ENCODE assay signal across 15 cellular contexts in genomic region chr17:58002154-58002553, GRCh38. TPM values are rescaled to one million over a fixed set of nuclear protein-coding genes. Genes with fewer than 3 reads are reported as not detected.
DNase-seq lines count a peak whose midpoint lies in the region; ATAC-seq, FAIRE-seq and TF ChIP-seq lines count a peak whose summit lies in the region.
"Had no signal": no experiment of that assay in that cellular context is flagged by ENCODE, and none has a peak within 500 bp of the region (broad histone marks: within the 10 kb centered on the region; RNA-seq: fewer than 3 reads in every experiment).

No MANE protein-coding gene starts in this region.

- H3K27ac Mint-ChIP-seq in activated naive CD4-positive, alpha-beta T cell treated with anti-CD3 and anti-CD28 coated beads, Interleukin-2, amount 50 U/mL, for 24 hours = peak overlapping the region; percentile 89
- H3K27ac Mint-ChIP-seq in stimulated activated effector memory CD8-positive, alpha-beta T cell treated with anti-CD3 and anti-CD28 coated beads, Interleukin-12 subunit alpha, Interleukin-12 subunit beta, amount 100 ng/mL, for 72 hours = peak overlapping the region; percentile 74

- H3K27ac ChIP-seq in OCI-LY1 (ENCODE audit: low read depth, low read length, poor library complexity, severe bottlenecking) (peak overlapping the region; percentile 15), K562 (ENCODE audit: extremely low read depth, low read depth, low read length) (no peak overlapping the region), kidney (ENCODE audit: low read depth in 2 of 2, low read length in 2 of 2) (no peak overlapping the region)
- H3K27ac ChIP-seq: dorsolateral prefrontal cortex, tibial nerve had no signal

- peaks cover 97% of the 10 kb centered on the region for H3K36me3 ChIP-seq in OCI-LY1 (ENCODE audit: insufficient read depth, low read length)
- peaks cover 92% of the 10 kb centered on the region for H3K36me3 ChIP-seq in K562 (ENCODE audit: control insufficient read depth, insufficient read depth, low read length)
- peaks cover 34 to 43% of the 10 kb centered on the region in 2 donors for H3K36me3 ChIP-seq in kidney (ENCODE audit: control insufficient read depth in 1 of 2, insufficient read depth in 2 of 2, low read length in 2 of 2)

- TF ChIP-seq POLR2A in K562 (conservative IDR thresholded peaks at IDR 0.05) = peak; percentile 66; the same call in 1 of the 2 replicates

- no peak for DNase-seq in activated naive CD4-positive, alpha-beta T cell (lab: John Stamatoyannopoulos, UW)
- DNase-seq in K562 (ENCODE audit: extremely low read depth in 1 of 4, low spot score in 3 of 4) (no peak), kidney (no peak)
- no peak for DNase-seq in stimulated activated effector memory CD8-positive, alpha-beta T cell treated with anti-CD3 and anti-CD28 coated beads, Interleukin-12 subunit alpha, Interleukin-12 subunit beta, amount 100 ng/mL, for 72 hours (ENCODE audit: low spot score in 2 of 2)
- DNase-seq: amygdala; dorsolateral prefrontal cortex; NCI-H1417; NCI-H510A treated with DMSO at 0.1 percent for 48 hours; posterior cingulate gyrus; stimulated activated CD4-positive, alpha-beta T cell treated with anti-CD3 and anti-CD28 coated beads, Interleukin-15, amount 100 ng/mL, for 24 hours had no signal

- TF ChIP-seq CTCF in OCI-LY1 (IDR thresholded peaks at IDR 0.05; ENCODE audit: low read length) = no peak
- no peak for TF ChIP-seq CTCF in K562 (IDR thresholded peaks at IDR 0.05 in 2 of 3, conservative IDR thresholded peaks at IDR 0.05 in 1 of 3; ENCODE audit: insufficient read depth in 2 of 3, low read depth in 1 of 3, low read length in 3 of 3)
- TF ChIP-seq CTCF in kidney (IDR thresholded peaks at IDR 0.05; ENCODE audit: borderline replicate concordance, extremely low read depth, insufficient read depth) = no peak

- no peaks in the 10 kb centered on the region for H3K9me3 Mint-ChIP-seq in activated naive CD4-positive, alpha-beta T cell treated with anti-CD3 and anti-CD28 coated beads, Interleukin-2, amount 50 U/mL, for 24 hours
- H3K9me3 Mint-ChIP-seq in stimulated activated effector memory CD8-positive, alpha-beta T cell treated with anti-CD3 and anti-CD28 coated beads, Interleukin-12 subunit alpha, Interleukin-12 subunit beta, amount 100 ng/mL, for 72 hours = no peaks in the 10 kb centered on the region

- H3K4me1 ChIP-seq in OCI-LY1 (ENCODE audit: insufficient read depth, low read length, severe bottlenecking) (peaks cover 45% of the 10 kb centered on the region), K562 (replicated peaks in 1 of 2; ENCODE audit: control insufficient read depth in 2 of 2, insufficient read depth in 2 of 2, low read length in 2 of 2) (peaks cover 0 to 19% of the 10 kb centered on the region in 2 experiments; a peak in 2 of 5 replicates), kidney (ENCODE audit: control insufficient read depth in 1 of 2, insufficient read depth in 1 of 2, low read depth in 1 of 2, low read length in 2 of 2) (peaks cover 21 to 26% of the 10 kb centered on the region in 2 donors)

- no peaks in the 10 kb centered on the region for H3K27me3 ChIP-seq in OCI-LY1 (ENCODE audit: insufficient read depth, low read length)
- no peaks in the 10 kb centered on the region for H3K27me3 ChIP-seq in K562 (ENCODE audit: control insufficient read depth in 2 of 2, insufficient read depth in 2 of 2, low read length in 2 of 2)
- H3K27me3 ChIP-seq: dorsolateral prefrontal cortex, tibial nerve had no signal

- peaks cover 27% of the 10 kb centered on the region; the same call in 1 of the 2 replicates for H3F3A ChIP-seq in OCI-LY1 (ENCODE audit: insufficient read depth, low read length)

- no peaks in the 10 kb centered on the region for H3K9me3 ChIP-seq in OCI-LY1 (ENCODE audit: low read length)
- no peaks in the 10 kb centered on the region for H3K9me3 ChIP-seq in K562 (replicated peaks; ENCODE audit: control insufficient read depth, insufficient read depth, low read depth, low read length)
- H3K9me3 ChIP-seq in kidney (ENCODE audit: control insufficient read depth in 1 of 2, low read length in 2 of 2) = no peaks in the 10 kb centered on the region
- H3K9me3 ChIP-seq: tibial nerve had no signal

- H3K79me2 ChIP-seq in OCI-LY1 (ENCODE audit: insufficient read depth, low read length) (peaks cover 35% of the 10 kb centered on the region), K562 (ENCODE audit: control insufficient read depth, insufficient read depth, low read length) (peaks cover 59% of the 10 kb centered on the region)

- peaks cover 3% of the 10 kb centered on the region for H3K9me1 ChIP-seq in K562 (ENCODE audit: control insufficient read depth, insufficient read depth, low read length)

- peaks cover 73% of the 10 kb centered on the region for H3K4me1 Mint-ChIP-seq in activated naive CD4-positive, alpha-beta T cell treated with anti-CD3 and anti-CD28 coated beads, Interleukin-2, amount 50 U/mL, for 24 hours
- H3K4me1 Mint-ChIP-seq in stimulated activated effector memory CD8-positive, alpha-beta T cell treated with anti-CD3 and anti-CD28 coated beads, Interleukin-12 subunit alpha, Interleukin-12 subunit beta, amount 100 ng/mL, for 72 hours = peaks cover 53% of the 10 kb centered on the region

- CTCF ChIA-PET in K562 (lab: Yijun Ruan, JAX; ENCODE audit: low intra/inter-chr PET ratio) = no interaction called here

- H3K9ac ChIP-seq in OCI-LY1 (ENCODE audit: low read length) (no peak overlapping the region), K562 (ENCODE audit: insufficient read depth in 1 of 2, low read depth in 2 of 2, low read length in 2 of 2) (no peak overlapping the region; a peak in 1 of 4 replicates), kidney (ENCODE audit: low read length in 2 of 2) (no peak overlapping the region)

- ATAC-seq in K562 (no peak), GM18867 (IDR thresholded peaks at IDR 0.05; ENCODE audit: unreplicated experiment) (no peak), GM21447 (IDR thresholded peaks at IDR 0.05; ENCODE audit: unreplicated experiment) (no peak)
- ATAC-seq in stimulated activated effector memory CD8-positive, alpha-beta T cell treated with anti-CD3 and anti-CD28 coated beads, Interleukin-12 subunit alpha, Interleukin-12 subunit beta, amount 100 ng/mL, for 72 hours = no peak

- 92% methylated on average over 2 of the region's 2 CpGs for WGBS in K562 (ENCODE audit: insufficient coverage, low coverage, missing lambda C conversion rate)

- TF ChIP-seq RAD21 in K562 (CRISPR knock-in tag; conservative IDR thresholded peaks at IDR 0.05 in 1 of 2, IDR thresholded peaks at IDR 0.05 in 1 of 2) = no peak

- peaks cover 38% of the 10 kb centered on the region for H3K36me3 Mint-ChIP-seq in activated naive CD4-positive, alpha-beta T cell treated with anti-CD3 and anti-CD28 coated beads, Interleukin-2, amount 50 U/mL, for 24 hours
- H3K36me3 Mint-ChIP-seq in stimulated activated effector memory CD8-positive, alpha-beta T cell treated with anti-CD3 and anti-CD28 coated beads, Interleukin-12 subunit alpha, Interleukin-12 subunit beta, amount 100 ng/mL, for 72 hours = peaks cover 100% of the 10 kb centered on the region

- no peak overlapping the region for H2AFZ ChIP-seq in OCI-LY1 (ENCODE audit: low read length)
- H2AFZ ChIP-seq in K562 (ENCODE audit: low read depth, low read length) = no peak overlapping the region

- in situ Hi-C loops in K562 (cut with MboI) = no loop called here

- POLR2A ChIA-PET in K562 (lab: Yijun Ruan, JAX) = interaction anchor here (0.9 to 2.8 kb wide), 8 partner anchors 9 to 141 kb away, joined by 3 to 10 read pairs (median 4); no protein-coding TSS in a partner anchor

- H3K4me2 ChIP-seq in OCI-LY1 (ENCODE audit: low read length) (no peak overlapping the region; the same call in 1 of the 2 replicates), K562 (ENCODE audit: insufficient read depth, low read length) (no peak overlapping the region)

- H3K4me3 ChIP-seq in OCI-LY1 (ENCODE audit: low read depth, low read length, poor library complexity, severe bottlenecking) (no peak overlapping the region), K562 (no peak overlapping the region), kidney (ENCODE audit: low read length in 2 of 2) (no peak overlapping the region)
- H3K4me3 ChIP-seq: tibial nerve had no signal

- no peaks in the 10 kb centered on the region for H3K9me2 ChIP-seq in OCI-LY1 (ENCODE audit: low read depth, low read length)

- no peaks in the 10 kb centered on the region for H3K27me3 Mint-ChIP-seq in activated naive CD4-positive, alpha-beta T cell treated with anti-CD3 and anti-CD28 coated beads, Interleukin-2, amount 50 U/mL, for 24 hours

- H4K20me1 ChIP-seq in OCI-LY1 (ENCODE audit: insufficient read depth, low read length) (no peaks in the 10 kb centered on the region; the same call in 1 of the 2 replicates), K562 (replicated peaks; ENCODE audit: control insufficient read depth, insufficient read depth, low read length) (peaks cover 38% of the 10 kb centered on the region)

- H3K4me3 Mint-ChIP-seq in activated naive CD4-positive, alpha-beta T cell treated with anti-CD3 and anti-CD28 coated beads, Interleukin-2, amount 50 U/mL, for 24 hours = peak overlapping the region; percentile 66
- H3K4me3 Mint-ChIP-seq in stimulated activated effector memory CD8-positive, alpha-beta T cell treated with anti-CD3 and anti-CD28 coated beads, Interleukin-12 subunit alpha, Interleukin-12 subunit beta, amount 100 ng/mL, for 72 hours = peak overlapping the region; percentile 100

- FAIRE-seq in K562 (lab: Jason Lieb, UNC) (no peak), kidney (lab: Jason Lieb, UNC) (no peak)

- intact Hi-C loops in K562 (cut with micrococcal nuclease) = no loop called here
- intact Hi-C loops in kidney (cut with DNase I) = loop anchor here (5.0 kb wide), 1 partner anchor 145 kb away; no protein-coding TSS in a partner anchor

- TF ChIP-seq EP300 in K562 (IDR thresholded peaks at IDR 0.05; ENCODE audit: low read length) = no peak

- BruUV-seq in K562 (replicated peaks; lab: Mats Ljungman, UMichigan) = no TSS peak

RNA-seq across cellular contexts. Expression of gene SRSF1, which starts 4.9 kb away (rescaled TPM):
- 786 and 1,134 TPM in 2 replicates for total RNA-seq in K562 (2011; cell fraction: chromatin; rRNA removed; ENCODE audit: low replicate concordance)
- total RNA-seq in K562 (2011; cell fraction: nucleolus; rRNA removed) = 478 and 544 TPM in 2 replicates
- total RNA-seq in K562 (2011; cell fraction: nucleoplasm; rRNA removed) = 429 and 506 TPM in 2 replicates
- total RNA-seq in K562 (2014; rRNA removed) (434 and 460 TPM in 2 replicates), K562 (2014; rRNA removed; fragmentation: Illumina TruSeq; extraction: Trizol) (485 and 507 TPM in 2 replicates), K562 (2015; rRNA removed; fragmentation: Illumina TruSeq; extraction: Trizol) (538 and 559 TPM in 2 replicates), K562 (2021) (384 and 442 TPM in 2 replicates), kidney (177 TPM)
- polyA plus RNA-seq in K562 (2011; rRNA removed) (318 and 470 TPM in 2 replicates), K562 (2014; fragmentation: Illumina TruSeq; extraction: Trizol) (380 and 384 TPM in 2 replicates), K562 (2014; fragmentation: Nextera tagmentation; extraction: Ambion mirVana) (10 to 100 TPM; 77.8 to 98.4 TPM), K562 (2014; rRNA removed) (425 and 475 TPM in 2 replicates), kidney (ENCODE audit: insufficient read depth, low read depth, low replicate concordance) (69.8 TPM)
- polyA plus RNA-seq in K562 (2011; cell fraction: cytosol; rRNA removed) = 194 and 299 TPM in 2 replicates
- 1,337 and 1,529 TPM in 2 replicates for polyA plus RNA-seq in K562 (2011; cell fraction: nucleus; rRNA removed)
- 195 and 557 TPM in 2 replicates for polyA plus RNA-seq in K562 (2012)
- polyA minus RNA-seq in K562 (2011; rRNA and poly(A)+ RNA removed) = 523 and 643 TPM in 2 replicates
- 235 and 297 TPM in 2 replicates for polyA minus RNA-seq in K562 (2011; cell fraction: cytosol; rRNA and poly(A)+ RNA removed)
- 514 and 680 TPM in 2 replicates for polyA minus RNA-seq in K562 (2011; cell fraction: nucleus; rRNA and poly(A)+ RNA removed)

RNA-seq across cellular contexts. Expression of gene VEZF1, which starts 14.1 kb away (rescaled TPM):
- 10.2 and 22.1 TPM in 2 replicates for total RNA-seq in K562 (2011; cell fraction: chromatin; rRNA removed; ENCODE audit: low replicate concordance)
- 8.3 and 9.2 TPM in 2 replicates for total RNA-seq in K562 (2011; cell fraction: nucleolus; rRNA removed)
- 13.8 and 21.1 TPM in 2 replicates for total RNA-seq in K562 (2011; cell fraction: nucleoplasm; rRNA removed)
- total RNA-seq in K562 (2014; rRNA removed) (17.8 and 19.3 TPM in 2 replicates), K562 (2014; rRNA removed; fragmentation: Illumina TruSeq; extraction: Trizol) (25.9 and 26.2 TPM in 2 replicates), K562 (2015; rRNA removed; fragmentation: Illumina TruSeq; extraction: Trizol) (26.2 and 26.8 TPM in 2 replicates), K562 (2021) (24.6 and 25.7 TPM in 2 replicates), kidney (92.5 TPM)
- polyA plus RNA-seq in K562 (2011; rRNA removed) (18.2 and 22.1 TPM in 2 replicates), K562 (2014; fragmentation: Illumina TruSeq; extraction: Trizol) (28.3 and 33.4 TPM in 2 replicates), K562 (2014; fragmentation: Nextera tagmentation; extraction: Ambion mirVana) (1 to 10 TPM; 9.5 to 9.8 TPM), K562 (2014; rRNA removed) (12.3 and 15.5 TPM in 2 replicates), kidney (ENCODE audit: insufficient read depth, low read depth, low replicate concordance) (26.0 TPM)
- polyA plus RNA-seq in K562 (2011; cell fraction: cytosol; rRNA removed) = 14.7 and 15.8 TPM in 2 replicates
- polyA plus RNA-seq in K562 (2011; cell fraction: nucleus; rRNA removed) = 25.7 and 26.0 TPM in 2 replicates
- polyA plus RNA-seq in K562 (2012) = 21.9 and 25.5 TPM in 2 replicates
- 31.2 and 40.2 TPM in 2 replicates for polyA minus RNA-seq in K562 (2011; rRNA and poly(A)+ RNA removed)
- 18.1 and 19.2 TPM in 2 replicates for polyA minus RNA-seq in K562 (2011; cell fraction: cytosol; rRNA and poly(A)+ RNA removed)
- 14.0 and 18.0 TPM in 2 replicates for polyA minus RNA-seq in K562 (2011; cell fraction: nucleus; rRNA and poly(A)+ RNA removed)

RNA-seq across cellular contexts. Expression of gene CUEDC1, which starts 46.9 kb away (rescaled TPM):
- 3.9 and 5.6 TPM in 2 replicates for total RNA-seq in K562 (2011; cell fraction: chromatin; rRNA removed; ENCODE audit: low replicate concordance)
- 3.2 and 5.3 TPM in 2 replicates for total RNA-seq in K562 (2011; cell fraction: nucleolus; rRNA removed)
- total RNA-seq in K562 (2011; cell fraction: nucleoplasm; rRNA removed) = 2.2 and 2.3 TPM in 2 replicates
- total RNA-seq in K562 (2014; rRNA removed) = 0.33 and 1.5 TPM in 2 replicates
- 0.64 and 0.65 TPM in 2 replicates for total RNA-seq in K562 (2014; rRNA removed; fragmentation: Illumina TruSeq; extraction: Trizol)
- total RNA-seq in K562 (2015; rRNA removed; fragmentation: Illumina TruSeq; extraction: Trizol) = 0.62 and 0.94 TPM in 2 replicates
- 1.0 and 2.5 TPM in 2 replicates for total RNA-seq in K562 (2021)
- 1.7 and 2.0 TPM in 2 replicates for polyA plus RNA-seq in K562 (2011; rRNA removed)
- 1.6 and 1.8 TPM in 2 replicates for polyA plus RNA-seq in K562 (2011; cell fraction: cytosol; rRNA removed)
- polyA plus RNA-seq in K562 (2011; cell fraction: nucleus; rRNA removed) = 4.7 and 9.4 TPM in 2 replicates
- 0.42 and 2.3 TPM in 2 replicates for polyA plus RNA-seq in K562 (2012)
- 1.5 and 1.7 TPM in 2 replicates for polyA plus RNA-seq in K562 (2014; fragmentation: Illumina TruSeq; extraction: Trizol)
- under 1 TPM in 1 of 2 experiments, not detected in 1; 0.20 TPM for polyA plus RNA-seq in K562 (2014; fragmentation: Nextera tagmentation; extraction: Ambion mirVana)
- 2.5 and 4.1 TPM in 2 replicates for polyA plus RNA-seq in K562 (2014; rRNA removed)
- 0.75 and 1.4 TPM in 2 replicates for polyA minus RNA-seq in K562 (2011; rRNA and poly(A)+ RNA removed)
- polyA minus RNA-seq in K562 (2011; cell fraction: cytosol; rRNA and poly(A)+ RNA removed) = 1.5 and 2.1 TPM in 2 replicates
- 1.6 and 1.7 TPM in 2 replicates for polyA minus RNA-seq in K562 (2011; cell fraction: nucleus; rRNA and poly(A)+ RNA removed)
- 52.3 TPM for total RNA-seq in kidney
- polyA plus RNA-seq in kidney (ENCODE audit: insufficient read depth, low read depth, low replicate concordance) = 33.0 TPM
